In the genomic region with DNA sequence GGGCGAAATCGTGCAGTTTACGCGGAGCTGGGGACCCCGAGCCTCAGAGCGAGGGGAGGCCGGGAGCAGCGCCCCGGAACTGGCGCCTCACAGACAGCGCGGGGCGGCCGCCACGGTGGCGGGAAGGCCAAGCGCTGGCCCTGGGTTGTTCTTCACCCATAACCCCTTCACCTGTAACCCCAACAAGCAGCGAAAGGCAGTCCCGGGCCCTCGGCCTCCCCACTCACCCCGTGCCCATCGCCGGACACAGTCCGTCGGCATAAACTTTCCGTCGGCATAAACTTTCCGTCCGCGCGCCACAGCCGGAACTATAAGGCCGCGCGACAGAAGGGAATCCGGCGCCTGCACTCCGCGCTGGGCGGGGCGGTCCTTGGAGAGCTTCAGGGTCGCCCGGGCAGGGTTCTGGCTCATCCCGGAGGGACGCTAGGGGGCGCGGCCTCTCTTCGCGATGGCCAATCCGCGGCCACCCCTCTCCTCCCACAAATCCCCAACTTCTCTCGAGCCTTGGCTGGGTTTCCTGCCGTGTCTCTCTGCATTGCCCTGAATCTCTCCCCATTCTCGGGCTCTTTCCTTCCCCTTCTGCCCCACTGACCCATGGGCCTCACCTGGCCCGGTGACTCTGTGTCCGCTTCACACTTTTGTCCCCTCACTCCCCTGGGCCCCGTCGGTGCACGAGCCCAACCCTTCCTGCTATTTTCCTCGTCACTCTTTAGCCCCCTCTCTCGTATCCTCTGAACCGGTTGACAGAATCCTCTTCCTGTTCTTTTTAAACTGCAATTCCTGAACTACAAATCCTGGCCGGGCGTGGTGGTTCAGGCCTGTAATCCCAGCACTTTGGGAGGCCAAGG, we compare ENCODE assay signal across 8 cellular contexts. TPM values are rescaled to one million over a fixed set of nuclear protein-coding genes. Genes with fewer than 3 reads are reported as not detected.
DNase-seq lines count a peak whose midpoint lies in the region; ATAC-seq and TF ChIP-seq lines count a peak whose summit lies in the region.

A gene (minus strand): TSS at position 261 of the 848 bp plus-strand sequence. CDS start 3,751 bp downstream, outside the sequence.

- H3K27me3 ChIP-seq in adrenal gland: no peaks in the 10 kb centered on the region
- no peaks in the 10 kb centered on the region for H3K27me3 ChIP-seq in heart left ventricle
- H3K27me3 ChIP-seq in upper lobe of left lung: no peaks in the 10 kb centered on the region

- H3K36me3 ChIP-seq in adrenal gland (replicated peaks in 1 of 2) (no peaks in the 10 kb centered on the region), heart left ventricle (peaks cover 0 to 9% (median 0%) of the 10 kb centered on the region in 9 donors), upper lobe of left lung (peaks cover 0 to 4% (median 0%) of the 10 kb centered on the region in 4 donors)

- 0 to 1% (median 1%) methylated on average over 33 to 64 of the region's 64 CpGs for WGBS in adrenal gland, 4 donors
- 0 to 1% (median 0%) methylated on average over 59 to 64 of the region's 64 CpGs for WGBS in heart left ventricle, 4 donors
- 1% methylated on average over 46 to 60 of the region's 64 CpGs for WGBS in upper lobe of left lung, 2 donors

- H3K9me3 ChIP-seq in adrenal gland (replicated peaks in 1 of 3) (no peaks in the 10 kb centered on the region), heart left ventricle (no peaks in the 10 kb centered on the region), upper lobe of left lung (no peaks in the 10 kb centered on the region)

- H3K4me1 ChIP-seq in adrenal gland (replicated peaks in 1 of 2) (peaks cover 14 to 32% of the 10 kb centered on the region in 2 donors), heart left ventricle (peaks cover 3 to 28% (median 20%) of the 10 kb centered on the region in 12 donors), upper lobe of left lung (peaks cover 24 to 38% (median 25%) of the 10 kb centered on the region in 4 donors)

- TF ChIP-seq CTCF in GM13976 (IDR thresholded peaks at IDR 0.05; ENCODE audit: borderline replicate concordance, control extremely low read depth, extremely low read depth, insufficient read depth, missing control alignments): peak; percentile 79
- peak; percentile 36 to 79 (median 52) for TF ChIP-seq CTCF in adrenal gland (IDR thresholded peaks at IDR 0.05)
- TF ChIP-seq CTCF in heart left ventricle (IDR thresholded peaks at IDR 0.05): peak; percentile 56 to 83 (median 76)
- TF ChIP-seq CTCF in upper lobe of left lung (IDR thresholded peaks at IDR 0.05): peak; percentile 44 to 88 (median 71)

- TF ChIP-seq POLR2A in adrenal gland (IDR thresholded peaks at IDR 0.05) (peak; percentile 59 to 83), heart left ventricle (IDR thresholded peaks at IDR 0.05) (peak in 1 of 2 donors; percentile 71), upper lobe of left lung (IDR thresholded peaks at IDR 0.05) (peak; percentile 61 to 80 (median 66))

- in situ Hi-C loops in GM13976 (cut with MboI; ENCODE audit: low sequenced_read_pairs, unreplicated experiment): no loop called here

- H3K4me3 ChIP-seq in adrenal gland: peak within 1 kb of the TSS; percentile 66 to 75 (median 72)
- peak within 1 kb of the TSS; percentile 49 to 98 (median 86) for H3K4me3 ChIP-seq in heart left ventricle
- H3K4me3 ChIP-seq in upper lobe of left lung: peak within 1 kb of the TSS; percentile 56 to 90 (median 78)

- intact Hi-C loops in adrenal gland (cut with DNase I): no loop called here
- intact Hi-C loops in heart left ventricle (cut with DNase I): loop anchor here in 2 of 10 donors (1.0 to 2.0 kb wide), 3 partner anchors 80 to 258 kb away; a partner anchor contains a TSS
- intact Hi-C loops in posterior cingulate gyrus (cut with DNase I): loop anchor here (2.0 to 10.0 kb wide), 3 partner anchors 76 to 256 kb away; a partner anchor contains a TSS

- peak within 1 kb of the TSS; percentile 71 to 97 (median 94) for H3K27ac ChIP-seq in adrenal gland
- H3K27ac ChIP-seq in heart left ventricle: peak within 1 kb of the TSS; percentile 87 to 98 (median 94)
- peak within 1 kb of the TSS; percentile 91 to 96 (median 93) for H3K27ac ChIP-seq in upper lobe of left lung

- peak; percentile 98 for DNase-seq in GM13976 (ENCODE audit: low spot score)
- DNase-seq in NCI-H146 (lab: John Stamatoyannopoulos, UW): peak; percentile 95
- peak; percentile 86 to 95 (median 87) for DNase-seq in T-helper 1 cell
- peak; percentile 97 to 99 (median 98) for DNase-seq in adrenal gland
- DNase-seq in heart left ventricle: peak; percentile 97 to 99 (median 98)
- DNase-seq in posterior cingulate gyrus: peak; percentile 95 to 99 (median 98)
- peak; percentile 98 for DNase-seq in upper lobe of left lung

- TF ChIP-seq EP300 in upper lobe of left lung (IDR thresholded peaks at IDR 0.05): peak in 1 of 4 donors; percentile 81

- ATAC-seq in HG02870 (IDR thresholded peaks at IDR 0.05; ENCODE audit: unreplicated experiment) (peak; percentile 93), heart left ventricle (peak; percentile 99 to 100 (median 99)), upper lobe of left lung (ENCODE audit: low FRiP score in 2 of 2) (peak; percentile 99 to 100)

RNA-seq across cellular contexts. Expression of the gene that starts here (rescaled TPM):
- total RNA-seq in adrenal gland (10 to 100 TPM; 23.7 to 64.6 (median 35.2) TPM), heart left ventricle (10 to 100 TPM; 11.2 to 19.3 (median 15.8) TPM), upper lobe of left lung (10 to 100 TPM; 25.1 to 44.4 (median 30.0) TPM)
- polyA plus RNA-seq in adrenal gland (10 to 100 TPM; 16.4 to 37.4 (median 21.6) TPM), heart left ventricle (10 to 100 TPM in 1 of 2 donors, 1 to 10 TPM in 1; 5.7 to 15.1 TPM)

Comparison
In these comparisons a context has a peak if more than half of its experiments do, and no peak if none do; other contexts are left out.
1. Peak in every context shown above with its lines: DNase-seq, ATAC-seq, H3K4me3 ChIP-seq and H3K27ac ChIP-seq.